In the genomic region with DNA sequence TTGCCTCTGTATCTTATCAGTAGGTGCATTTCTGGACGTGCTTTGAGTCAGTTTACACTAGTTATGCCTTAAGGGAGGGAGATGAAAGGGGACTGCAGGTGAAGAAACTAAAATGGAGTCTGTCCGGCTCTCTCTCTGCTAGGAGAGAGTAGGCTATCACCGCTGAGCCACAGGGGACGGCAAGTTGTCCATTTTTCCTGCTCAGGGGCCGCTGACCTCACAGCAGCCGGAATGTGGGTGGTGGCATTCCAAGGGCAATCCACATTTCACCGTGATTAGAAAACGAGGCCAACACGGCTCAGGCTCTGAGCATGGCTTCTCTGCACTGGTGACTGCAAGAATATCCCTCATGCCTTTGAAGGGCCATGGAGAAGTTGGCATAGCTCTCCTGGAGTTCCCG, we compare ENCODE assay signal across 18 cellular contexts. TPM values are rescaled to one million over a fixed set of nuclear protein-coding genes. Genes with fewer than 3 reads are reported as not detected.
DNase-seq lines count a peak whose midpoint lies in the region; ATAC-seq and TF ChIP-seq lines count a peak whose summit lies in the region.
"Had no signal": no experiment of that assay in that cellular context is flagged by ENCODE, and none has a peak within 500 bp of the region (broad histone marks: within the 10 kb centered on the region; RNA-seq: fewer than 3 reads in every experiment).

No MANE protein-coding gene starts in this region.

- no peak overlapping the region for H2AFZ ChIP-seq in trophoblast cell (ENCODE audit: insufficient read depth, low read length, poor library complexity)
- no peak overlapping the region for H2AFZ ChIP-seq in OCI-LY7 (ENCODE audit: low read length)

- no peaks in the 10 kb centered on the region for H4K20me1 ChIP-seq in OCI-LY7 (ENCODE audit: insufficient read depth, low read length)

- in situ Hi-C loops in Caki2 (cut with HindIII; ENCODE audit: low pct_unique_long_range_greater_than_20kb, low sequenced_read_pairs) = no loop called here

- H2BK120ac ChIP-seq in trophoblast cell (ENCODE audit: insufficient read depth, low read length, poor library complexity) = no peak overlapping the region

- CTCF ChIA-PET in OCI-LY7 (lab: Charles Lee; ENCODE audit: unreplicated experiment) = no interaction called here

- no peak overlapping the region for H3K4ac ChIP-seq in trophoblast cell (ENCODE audit: low read depth, low read length)

- no peak overlapping the region for H4K8ac ChIP-seq in trophoblast cell (ENCODE audit: low read depth, low read length)

- no peak overlapping the region for H3K14ac ChIP-seq in trophoblast cell (ENCODE audit: low read length)

- peaks cover 12% of the 10 kb centered on the region for H3K79me1 ChIP-seq in trophoblast cell (ENCODE audit: low read length)

- H2BK5ac ChIP-seq in trophoblast cell (ENCODE audit: low read depth, low read length, poor library complexity) = no peak overlapping the region

- H3K4me3 ChIP-seq in fibroblast of the aortic adventitia (ENCODE audit: low read depth, low read length) (no peak overlapping the region), trophoblast cell (ENCODE audit: low read depth, low read length) (no peak overlapping the region), OCI-LY7 (ENCODE audit: low read depth, low read length, poor library complexity, severe bottlenecking) (no peak overlapping the region)
- H3K4me3 ChIP-seq: esophagus squamous epithelium, MG63, prostate gland had no signal

- no peak overlapping the region for H4K12ac ChIP-seq in trophoblast cell (ENCODE audit: low read depth, low read length)

- no peak overlapping the region for H2AK5ac ChIP-seq in trophoblast cell (ENCODE audit: low read length)

- no peak for ATAC-seq in sciatic nerve

- no peak overlapping the region for H3K9ac ChIP-seq in trophoblast cell (ENCODE audit: low read length)

- peaks cover 12 to 19% of the 10 kb centered on the region in 2 experiments for H3K4me1 ChIP-seq in trophoblast cell (ENCODE audit: control insufficient read depth in 1 of 2, insufficient read depth in 2 of 2, low read length in 2 of 2)
- peaks cover 32% of the 10 kb centered on the region for H3K4me1 ChIP-seq in OCI-LY7 (ENCODE audit: insufficient read depth, low read length, poor library complexity, severe bottlenecking)
- H3K4me1 ChIP-seq: prostate gland had no signal

- TF ChIP-seq CTCF in fibroblast of the aortic adventitia (IDR thresholded peaks at IDR 0.05; ENCODE audit: insufficient read depth, low read length) (no peak), OCI-LY7 (conservative IDR thresholded peaks at IDR 0.05; ENCODE audit: low read length) (no peak)

- no TSS peak for BruUV-seq in OCI-LY7 (replicated peaks; lab: Mats Ljungman, UMichigan)

- H3K9me2 ChIP-seq in OCI-LY7 (ENCODE audit: insufficient read depth, low read length) = no peaks in the 10 kb centered on the region

- DNase-seq in Caki2 (ENCODE audit: low read depth) = peak; percentile 17
- DNase-seq in M059J (ENCODE audit: low read depth) = peak; percentile 47
- peak; percentile 54 for DNase-seq in fibroblast of the aortic adventitia (ENCODE audit: low read depth)
- peak; percentile 77 to 85 for DNase-seq in trophoblast cell
- DNase-seq in OCI-LY7 (ENCODE audit: low spot score) = no peak
- no peak for DNase-seq in activated CD4-positive, alpha-beta T cell treated with anti-CD3 and anti-CD28 coated beads, Interleukin-2, amount 50 U/mL, for 48 hours
- no peak for DNase-seq in sciatic nerve (ENCODE audit: low spot score)
- DNase-seq in ecto neural progenitor cell (ENCODE audit: low spot score) = no peak
- DNase-seq: activated effector memory CD4-positive, alpha-beta T cell treated with Interleukin-2 at 50 U/mL for 16 hours; C1 segment of cervical spinal cord; esophagus squamous epithelium; left cardiac atrium; MG63; naive B cell; NCI-H2029 treated with DMSO at 0.1 percent for 48 hours; NCI-H748 treated with DMSO at 0.1 percent for 48 hours; substantia nigra had no signal

- H3K23ac ChIP-seq in trophoblast cell (ENCODE audit: low read length) = no peak overlapping the region

- intact Hi-C loops in OCI-LY7 (cut with micrococcal nuclease; ENCODE audit: unreplicated experiment) = no loop called here
- intact Hi-C loops in sciatic nerve (cut with DNase I) = loop anchor here (5.0 kb wide), 1 partner anchor 87 kb away; no protein-coding TSS in a partner anchor

- H3K9me3 ChIP-seq in trophoblast cell (ENCODE audit: insufficient read depth, low read depth, low read length) = no peaks in the 10 kb centered on the region
- no peaks in the 10 kb centered on the region for H3K9me3 ChIP-seq in OCI-LY7 (ENCODE audit: low read length)
- H3K9me3 ChIP-seq: esophagus squamous epithelium, MG63, prostate gland had no signal

- H3K27ac ChIP-seq in trophoblast cell (ENCODE audit: low read depth, low read length) (no peak overlapping the region), OCI-LY7 (ENCODE audit: low read depth, low read length, poor library complexity, severe bottlenecking) (no peak overlapping the region)
- H3K27ac ChIP-seq: esophagus squamous epithelium, prostate gland had no signal

- H3K79me2 ChIP-seq in trophoblast cell (ENCODE audit: control insufficient read depth, insufficient read depth, low read length, poor library complexity) = peaks cover 2% of the 10 kb centered on the region
- H3K79me2 ChIP-seq in OCI-LY7 (ENCODE audit: insufficient read depth, low read depth, low read length) = no peaks in the 10 kb centered on the region

- H3K4me2 ChIP-seq in trophoblast cell (ENCODE audit: low read length) (no peak overlapping the region), OCI-LY7 (ENCODE audit: low read length) (no peak overlapping the region)

- H3K36me3 ChIP-seq in trophoblast cell (ENCODE audit: control insufficient read depth in 1 of 2, insufficient read depth in 2 of 2, low read length in 2 of 2) = no peaks in the 10 kb centered on the region
- no peaks in the 10 kb centered on the region for H3K36me3 ChIP-seq in OCI-LY7 (ENCODE audit: insufficient read depth, low read length)
- H3K36me3 ChIP-seq: esophagus squamous epithelium, MG63, prostate gland had no signal

- no CpG with 5 or more reads among the region's 10 CpGs for WGBS in trophoblast cell (ENCODE audit: extremely low coverage, insufficient coverage, insufficient read length)

- peak overlapping the region; percentile 70 for H4K91ac ChIP-seq in trophoblast cell (ENCODE audit: low read depth, low read length)

- POLR2A ChIA-PET in OCI-LY7 (lab: Charles Lee) = no interaction called here

- no peaks in the 10 kb centered on the region for H3K27me3 ChIP-seq in trophoblast cell (ENCODE audit: insufficient read depth, low read length)
- H3K27me3 ChIP-seq: MG63 had no signal

- H3K18ac ChIP-seq in trophoblast cell (ENCODE audit: low read length) = no peak overlapping the region

- H2BK12ac ChIP-seq in trophoblast cell (ENCODE audit: low read length) = peak overlapping the region; percentile 90

RNA-seq across cellular contexts. Expression of a gene that starts 19.0 kb away (rescaled TPM):
- 28.1 and 38.3 TPM in 2 replicates for total RNA-seq in Caki2 (2014; rRNA removed; shearing (Covaris generic); ENCODE audit: low replicate concordance)
- total RNA-seq in M059J (2014; rRNA removed; shearing (Covaris generic)) = 7.9 and 14.7 TPM in 2 replicates
- total RNA-seq in fibroblast of the aortic adventitia (ENCODE audit: low replicate concordance) (21.6 and 29.2 TPM in 2 replicates), OCI-LY7 (2022) (213 and 233 TPM in 2 replicates), sciatic nerve (41.5 TPM)
- 12.8 and 14.2 TPM in 2 replicates for polyA plus RNA-seq in trophoblast cell (2013)
- 146 and 147 TPM in 2 replicates for total RNA-seq in OCI-LY7 (2014; rRNA removed; shearing (Covaris generic))

Comparison
In these comparisons a context has a peak if more than half of its experiments do, and no peak if none do; other contexts are left out.
1. DNase-seq: peak in Caki2 (single experiment), M059J (single experiment), fibroblast of the aortic adventitia (single experiment) and trophoblast cell (2 of 2); none in OCI-LY7 (single experiment), activated CD4-positive, alpha-beta T cell treated with anti-CD3 and anti-CD28 coated beads, Interleukin-2, amount 50 U/mL, for 48 hours (0 of 2), sciatic nerve (single experiment) and ecto neural progenitor cell (single experiment).